8 cellular contexts compared by ENCODE assay signal in the genomic region with DNA sequence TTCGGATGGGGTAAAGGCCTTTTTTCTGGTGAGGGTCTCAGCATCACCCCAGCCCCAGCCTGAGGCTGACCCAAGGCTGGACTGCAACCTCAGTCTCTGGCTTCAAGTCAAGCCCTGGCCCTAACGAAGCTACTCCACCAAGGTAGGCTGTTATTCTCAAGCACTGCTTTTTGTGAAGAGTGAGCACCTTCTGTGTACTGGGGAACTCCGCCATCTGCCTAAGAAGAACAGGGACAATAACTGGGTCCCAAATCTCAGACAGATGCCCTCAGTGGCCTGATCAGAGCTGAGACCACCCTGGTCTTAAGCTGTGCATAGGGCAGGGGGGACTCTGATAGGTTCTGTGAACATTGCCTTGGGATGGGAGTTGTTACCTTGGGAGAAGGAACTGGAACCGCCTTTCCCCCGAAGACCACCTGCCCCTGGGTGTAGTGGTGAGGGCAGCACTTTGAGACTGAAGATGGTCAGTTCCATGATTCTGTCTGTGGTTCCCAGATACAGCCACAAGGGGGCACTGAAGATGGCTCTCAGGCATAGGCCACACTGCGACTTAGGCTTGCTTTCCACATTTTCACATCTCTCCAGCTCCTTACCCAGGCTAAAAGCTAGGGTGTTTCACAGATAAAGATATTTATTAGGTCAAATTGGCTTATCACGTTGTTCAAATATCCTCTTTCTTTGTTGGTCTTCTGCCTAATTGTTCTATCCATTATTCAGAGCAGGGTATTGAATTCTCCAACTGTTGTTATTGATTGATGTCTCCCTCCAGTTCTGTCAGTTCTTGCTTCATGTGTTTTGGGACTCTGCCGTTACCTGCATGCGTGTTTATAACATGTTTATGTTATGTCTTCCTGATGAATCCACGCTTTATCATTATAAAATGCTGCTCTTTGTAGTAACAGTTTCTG. TPM values are rescaled to one million over a fixed set of nuclear protein-coding genes. Genes with fewer than 3 reads are reported as not detected.
DNase-seq lines count a peak whose midpoint lies in the region; ATAC-seq and TF ChIP-seq lines count a peak whose summit lies in the region.

No MANE protein-coding gene starts in this region.

- DNase-seq in DMS153 treated with DMSO at 0.1 percent for 48 hours (lab: John Stamatoyannopoulos, UW; ENCODE audit: unreplicated experiment) (peak; percentile 47), NAMALWA (ENCODE audit: low spot score) (peak; percentile 82), T-helper 22 cell (ENCODE audit: low read depth) (peak; percentile 21), anterior cingulate cortex (lab: John Stamatoyannopoulos, UW) (peak in 51 of 58 donors; percentile 22 to 86 (median 58)), right cardiac atrium (peak; percentile 69 to 83 (median 72)), sigmoid colon (peak; percentile 88)

- intact Hi-C loops in right cardiac atrium (cut with DNase I) (loop anchor here (2.0 to 10.0 kb wide), 5 partner anchors 64 to 514 kb away; no protein-coding TSS in a partner anchor), sigmoid colon (cut with DNase I) (loop anchor here (1.0 to 2.0 kb wide), 2 partner anchors 64 to 350 kb away; no protein-coding TSS in a partner anchor)

- 40% methylated on average over 10 of the region's 10 CpGs for WGBS in right cardiac atrium
- WGBS in sigmoid colon, 2 donors = 48 to 58% methylated on average over 10 of the region's 10 CpGs

- no peak overlapping the region for H3K27ac ChIP-seq in right cardiac atrium (ENCODE audit: low read length)
- H3K27ac ChIP-seq in sigmoid colon = no peak overlapping the region

- no peak for TF ChIP-seq POLR2A in sigmoid colon (IDR thresholded peaks at IDR 0.05)

- H3K4me3 ChIP-seq in right cardiac atrium (ENCODE audit: low read length) (no peak overlapping the region), sigmoid colon (no peak overlapping the region)

- no peak for TF ChIP-seq EP300 in sigmoid colon (IDR thresholded peaks at IDR 0.05)

- H3K4me1 ChIP-seq in right cardiac atrium (ENCODE audit: control insufficient read depth, insufficient read depth, low read length) = no peaks in the 10 kb centered on the region
- H3K4me1 ChIP-seq in sigmoid colon = no peaks in the 10 kb centered on the region

- H3K27me3 ChIP-seq in right cardiac atrium (ENCODE audit: control insufficient read depth, insufficient read depth) (no peaks in the 10 kb centered on the region), sigmoid colon (no peaks in the 10 kb centered on the region)

- peak; percentile 82 for ATAC-seq in GM21737 (IDR thresholded peaks at IDR 0.05; ENCODE audit: unreplicated experiment)
- ATAC-seq in right cardiac atrium = peak; percentile 82 to 86
- no peak for ATAC-seq in HG03175 (IDR thresholded peaks at IDR 0.05; ENCODE audit: unreplicated experiment)

- H3K9me3 ChIP-seq in right cardiac atrium (ENCODE audit: control insufficient read depth, low read length) = no peaks in the 10 kb centered on the region
- H3K9me3 ChIP-seq in sigmoid colon = no peaks in the 10 kb centered on the region

- TF ChIP-seq CTCF in sigmoid colon (IDR thresholded peaks at IDR 0.05) = peak; percentile 77 to 95 (median 92)

- no peaks in the 10 kb centered on the region for H3K36me3 ChIP-seq in sigmoid colon

RNA-seq across cellular contexts. Expression of a gene that starts 11.8 kb away (rescaled TPM):
- total RNA-seq in right cardiac atrium (10 to 100 TPM; 12.6 to 18.5 (median 14.0) TPM), sigmoid colon (10 to 100 TPM; 29.3 to 43.2 (median 35.6) TPM)
- polyA plus RNA-seq in right cardiac atrium (5.5 TPM), sigmoid colon (10 to 100 TPM in 1 of 3 donors, 1 to 10 TPM in 2; 4.9 to 10.8 (median 6.6) TPM)

RNA-seq across cellular contexts. Expression of a gene that starts 34.6 kb away (rescaled TPM):
- 10 to 100 TPM in 2 of 4 donors, 1 to 10 TPM in 2; 5.7 to 18.0 (median 10.4) TPM for total RNA-seq in right cardiac atrium
- polyA plus RNA-seq in right cardiac atrium = 23.4 TPM
- 10 to 100 TPM in 1 of 4 donors, 1 to 10 TPM in 1, under 1 TPM in 2; 0.55 to 20.3 (median 0.92) TPM for total RNA-seq in sigmoid colon
- 10 to 100 TPM in 1 of 3 donors, 1 to 10 TPM in 2; 1.2 to 16.5 (median 3.6) TPM for polyA plus RNA-seq in sigmoid colon

Comparison
In these comparisons a context has a peak if more than half of its experiments do, and no peak if none do; other contexts are left out.
1. DNase-seq: peak in every context shown above with its lines; median percentile 88 in sigmoid colon; 82 in NAMALWA; 72 in right cardiac atrium; 58 in anterior cingulate cortex; 47 in DMS153 treated with DMSO at 0.1 percent for 48 hours; 21 in T-helper 22 cell.